ENCODE assay signal across 10 cellular contexts in the genomic region with DNA sequence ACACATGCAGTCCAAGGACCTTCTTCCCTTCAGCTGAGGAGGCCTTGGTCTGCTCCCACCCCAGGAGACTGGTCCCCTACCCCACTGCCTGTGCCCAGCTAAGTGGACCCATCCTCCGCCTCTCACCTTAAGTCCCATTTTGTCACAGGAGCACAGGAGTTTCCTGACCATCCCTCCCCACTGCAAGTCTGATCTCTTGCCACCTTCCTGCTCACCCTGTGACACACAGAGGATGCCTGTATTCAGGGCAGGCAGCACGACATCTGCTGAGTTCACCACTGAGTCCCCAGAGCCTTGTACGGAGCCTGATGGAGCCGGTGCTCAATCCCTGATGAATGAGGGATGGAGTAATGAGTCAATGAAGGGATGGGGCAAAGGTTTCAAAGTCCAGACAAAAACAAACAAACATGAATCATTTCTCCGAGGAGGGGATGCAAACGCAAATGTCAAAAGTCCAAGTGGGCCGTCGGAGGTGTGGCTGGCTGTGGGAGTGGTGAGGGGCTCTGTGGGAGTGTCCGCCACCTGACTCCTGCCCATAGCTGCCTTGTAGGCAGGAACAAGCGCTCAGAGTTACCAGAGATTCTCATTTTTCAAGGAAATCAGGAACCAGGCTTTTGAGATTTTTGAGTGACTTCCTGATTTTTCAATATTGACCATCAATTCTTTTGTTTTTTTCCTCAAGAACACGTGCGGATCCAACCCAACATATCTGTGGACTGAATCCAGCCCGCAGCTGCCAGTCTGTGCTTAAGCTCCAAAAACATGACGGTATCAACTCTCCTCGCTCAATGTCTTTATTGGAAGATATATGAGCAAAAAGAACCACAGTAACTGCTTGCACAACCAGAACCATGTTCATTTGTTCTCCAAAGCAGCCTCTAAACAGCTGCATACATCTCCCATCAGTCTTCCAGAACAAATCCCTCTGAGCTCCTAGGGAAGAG. TPM values are rescaled to one million over a fixed set of nuclear protein-coding genes. Genes with fewer than 3 reads are reported as not detected.
DNase-seq lines count a peak whose midpoint lies in the region; ATAC-seq, FAIRE-seq and TF ChIP-seq lines count a peak whose summit lies in the region.
"Had no signal": no experiment of that assay in that cellular context is flagged by ENCODE, and none has a peak within 500 bp of the region (broad histone marks: within the 10 kb centered on the region; RNA-seq: fewer than 3 reads in every experiment).

No MANE protein-coding gene starts in this region.

- no peak for DNase-seq in CD14-positive monocyte (ENCODE audit: low spot score)
- peak; percentile 87 for DNase-seq in HuH-7.5 (ENCODE audit: low spot score)
- DNase-seq in activated naive CD8-positive, alpha-beta T cell treated with anti-CD3 and anti-CD28 coated beads, Interleukin-2, amount 50 U/mL, for 24 hours: no peak
- no peak for DNase-seq in stimulated activated CD4-positive, alpha-beta T cell treated with anti-CD3 and anti-CD28 coated beads, Interleukin-4, amount 100 ng/mL, for 1 hour
- DNase-seq in D721Med (ENCODE audit: insufficient read length, low spot score): no peak
- no peak for DNase-seq in stimulated activated naive CD4-positive, alpha-beta T cell (lab: John Stamatoyannopoulos, UW)
- DNase-seq: NCI-H2171 treated with DMSO at 0.1 percent for 48 hours had no signal

- no peaks in the 10 kb centered on the region for H3K27me3 ChIP-seq in mucosa of rectum (ENCODE audit: control insufficient read depth in 2 of 2, insufficient read depth in 2 of 2, low read length in 2 of 2)

- TF ChIP-seq CTCF in CD14-positive monocyte (IDR thresholded peaks at IDR 0.05): no peak
- no peak for TF ChIP-seq CTCF in D721Med (IDR thresholded peaks at IDR 0.05; ENCODE audit: insufficient read depth, missing control alignments)

- peak overlapping the region; percentile 81 to 95 (median 90) for H3K27ac Mint-ChIP-seq in CD14-positive monocyte
- peak overlapping the region; percentile 97 for H3K27ac Mint-ChIP-seq in activated naive CD8-positive, alpha-beta T cell treated with anti-CD3 and anti-CD28 coated beads, Interleukin-2, amount 50 U/mL, for 24 hours

- H3K9me3 ChIP-seq in mucosa of rectum (ENCODE audit: control insufficient read depth in 2 of 2, low read length in 2 of 2): no peaks in the 10 kb centered on the region

- H3K9ac ChIP-seq in mucosa of rectum (ENCODE audit: low read depth in 1 of 2, low read length in 2 of 2): peak overlapping the region in 1 of 2 donors; percentile 42

- H3K4me3 ChIP-seq in mucosa of rectum (ENCODE audit: low read length in 2 of 2): no peak overlapping the region

- FAIRE-seq in D721Med (lab: Jason Lieb, UNC): no peak
- FAIRE-seq: G401.6 had no signal

- H3K27ac ChIP-seq in mucosa of rectum (ENCODE audit: low read depth in 2 of 2, low read length in 2 of 2): peak overlapping the region; percentile 77 to 81

- H3K4me3 Mint-ChIP-seq in CD14-positive monocyte: peak overlapping the region; percentile 77 to 78
- peak overlapping the region; percentile 63 for H3K4me3 Mint-ChIP-seq in activated naive CD8-positive, alpha-beta T cell treated with anti-CD3 and anti-CD28 coated beads, Interleukin-2, amount 50 U/mL, for 24 hours

- H3K36me3 ChIP-seq in mucosa of rectum (ENCODE audit: control insufficient read depth in 2 of 2, insufficient read depth in 2 of 2, low read length in 2 of 2): no peaks in the 10 kb centered on the region

- H3K9me3 Mint-ChIP-seq in CD14-positive monocyte: peaks cover 0 to 12% (median 0%) of the 10 kb centered on the region in 7 donors
- no peaks in the 10 kb centered on the region for H3K9me3 Mint-ChIP-seq in activated naive CD8-positive, alpha-beta T cell treated with anti-CD3 and anti-CD28 coated beads, Interleukin-2, amount 50 U/mL, for 24 hours

- H3K4me1 Mint-ChIP-seq in CD14-positive monocyte: peaks cover 81% of the 10 kb centered on the region
- peaks cover 87% of the 10 kb centered on the region for H3K4me1 Mint-ChIP-seq in activated naive CD8-positive, alpha-beta T cell treated with anti-CD3 and anti-CD28 coated beads, Interleukin-2, amount 50 U/mL, for 24 hours

- no peak for ATAC-seq in activated naive CD8-positive, alpha-beta T cell treated with anti-CD3 and anti-CD28 coated beads, Interleukin-2, amount 50 U/mL, for 24 hours
- ATAC-seq in HG02610 (IDR thresholded peaks at IDR 0.05; ENCODE audit: unreplicated experiment): no peak

- peaks cover 0 to 7% (median 0%) of the 10 kb centered on the region in 3 donors for H3K27me3 Mint-ChIP-seq in CD14-positive monocyte (ENCODE audit: low read depth in 3 of 3)
- no peaks in the 10 kb centered on the region for H3K27me3 Mint-ChIP-seq in activated naive CD8-positive, alpha-beta T cell treated with anti-CD3 and anti-CD28 coated beads, Interleukin-2, amount 50 U/mL, for 24 hours

- H3K36me3 Mint-ChIP-seq in CD14-positive monocyte: peaks cover 31 to 63% of the 10 kb centered on the region in 2 donors
- H3K36me3 Mint-ChIP-seq in activated naive CD8-positive, alpha-beta T cell treated with anti-CD3 and anti-CD28 coated beads, Interleukin-2, amount 50 U/mL, for 24 hours (ENCODE audit: low read depth): peaks cover 18% of the 10 kb centered on the region

- peaks cover 69 to 72% of the 10 kb centered on the region in 2 donors for H3K4me1 ChIP-seq in mucosa of rectum (ENCODE audit: control insufficient read depth in 2 of 2, insufficient read depth in 2 of 2, low read length in 2 of 2)

- intact Hi-C loops in CD14-positive monocyte (cut with micrococcal nuclease): loop anchor here (5.0 to 10.0 kb wide), 4 partner anchors 33 to 461 kb away; a partner anchor contains a TSS

RNA-seq across cellular contexts. Expression of a gene that starts 4.4 kb away (rescaled TPM):
- polyA plus RNA-seq in CD14-positive monocyte: 1 to 10 TPM; 1.7 to 3.0 TPM
